ENCODE assay signal across 12 cellular contexts in genomic region chr17:48045270-48046001, GRCh38. TPM values are rescaled to one million over a fixed set of nuclear protein-coding genes. Genes with fewer than 3 reads are reported as not detected.
A peak's percentile ranks its signal among the peaks of the same experiment; 100 is the strongest.
DNase-seq lines count a peak whose midpoint lies in the region; ATAC-seq and TF ChIP-seq lines count a peak whose summit lies in the region.
"Had no signal": no experiment of that assay in that cellular context is flagged by ENCODE, and none has a peak within 500 bp of the region (broad histone marks: within the 10 kb centered on the region; RNA-seq: fewer than 3 reads in every experiment).

No MANE protein-coding gene starts in this region.

- DNase-seq in activated CD4-positive, alpha-beta T cell treated with anti-CD3 and anti-CD28 coated beads, Interleukin-2, amount 10 ng/mL, durations not matched to agents 7 days and 5 days = no peak
- no peak for DNase-seq in activated CD4-positive, alpha-beta T cell treated with anti-CD3 and anti-CD28 coated beads, Interleukin-2, amount 50 U/mL, for 48 hours
- peak; percentile 42 for DNase-seq in RKO (ENCODE audit: low spot score)
- peak; percentile 17 for DNase-seq in fibroblast of pulmonary artery (ENCODE audit: low read depth)
- no peak for DNase-seq in stimulated activated effector memory CD8-positive, alpha-beta T cell treated with anti-CD3 and anti-CD28 coated beads, Interleukin-12 subunit alpha, Interleukin-12 subunit beta, amount 100 ng/mL, for 72 hours (ENCODE audit: low spot score in 2 of 2)
- DNase-seq in D341Med (ENCODE audit: low spot score) = no peak
- DNase-seq in stomach = no peak
- no peak for DNase-seq in OCI-M2 (lab: John Stamatoyannopoulos, UW; ENCODE audit: unreplicated experiment)
- DNase-seq: activated CD8-positive, alpha-beta memory T cell treated with anti-CD3 and anti-CD28 coated beads, Interleukin-2, amount 50 U/mL, for 4 hours; kidney glomerular epithelial cell; NCI-H1436 had no signal

- no peak overlapping the region for H3K4me3 Mint-ChIP-seq in activated CD4-positive, alpha-beta T cell treated with anti-CD3 and anti-CD28 coated beads, Interleukin-2, amount 10 ng/mL, durations not matched to agents 7 days and 5 days
- H3K4me3 Mint-ChIP-seq in stimulated activated effector memory CD8-positive, alpha-beta T cell treated with anti-CD3 and anti-CD28 coated beads, Interleukin-12 subunit alpha, Interleukin-12 subunit beta, amount 100 ng/mL, for 72 hours = no peak overlapping the region

- no peaks in the 10 kb centered on the region for H3K9me3 ChIP-seq in stomach
- H3K9me3 ChIP-seq: tibial nerve had no signal

- TF ChIP-seq POLR2A in stomach (IDR thresholded peaks at IDR 0.05) = no peak

- TF ChIP-seq EP300 in stomach (IDR thresholded peaks at IDR 0.05) = no peak

- peaks cover 24 to 35% (median 31%) of the 10 kb centered on the region in 4 donors for H3K4me1 ChIP-seq in stomach

- POLR2A ChIA-PET in activated CD4-positive, alpha-beta T cell treated with anti-CD3 and anti-CD28 coated beads, Interleukin-2, amount 10 ng/mL, durations not matched to agents 7 days and 5 days (lab: Charles Lee) = no interaction called here

- TF ChIP-seq CTCF in fibroblast of pulmonary artery (IDR thresholded peaks at IDR 0.05; ENCODE audit: low read length, missing control alignments) (no peak), stomach (IDR thresholded peaks at IDR 0.05) (no peak)

- no peaks in the 10 kb centered on the region for H3K9me3 Mint-ChIP-seq in activated CD4-positive, alpha-beta T cell treated with anti-CD3 and anti-CD28 coated beads, Interleukin-2, amount 10 ng/mL, durations not matched to agents 7 days and 5 days
- H3K9me3 Mint-ChIP-seq in stimulated activated effector memory CD8-positive, alpha-beta T cell treated with anti-CD3 and anti-CD28 coated beads, Interleukin-12 subunit alpha, Interleukin-12 subunit beta, amount 100 ng/mL, for 72 hours = no peaks in the 10 kb centered on the region

- H3K4me3 ChIP-seq in fibroblast of pulmonary artery (replicated peaks; ENCODE audit: low read depth, low read length) (no peak overlapping the region), stomach (no peak overlapping the region)
- H3K4me3 ChIP-seq: tibial nerve had no signal

- H3K27ac ChIP-seq in stomach = no peak overlapping the region

- H3K36me3 Mint-ChIP-seq in activated CD4-positive, alpha-beta T cell treated with anti-CD3 and anti-CD28 coated beads, Interleukin-2, amount 10 ng/mL, durations not matched to agents 7 days and 5 days (ENCODE audit: low read depth) = peaks cover 9% of the 10 kb centered on the region
- peaks cover 34% of the 10 kb centered on the region for H3K36me3 Mint-ChIP-seq in stimulated activated effector memory CD8-positive, alpha-beta T cell treated with anti-CD3 and anti-CD28 coated beads, Interleukin-12 subunit alpha, Interleukin-12 subunit beta, amount 100 ng/mL, for 72 hours

- peaks cover 37% of the 10 kb centered on the region for H3K4me1 Mint-ChIP-seq in activated CD4-positive, alpha-beta T cell treated with anti-CD3 and anti-CD28 coated beads, Interleukin-2, amount 10 ng/mL, durations not matched to agents 7 days and 5 days
- H3K4me1 Mint-ChIP-seq in stimulated activated effector memory CD8-positive, alpha-beta T cell treated with anti-CD3 and anti-CD28 coated beads, Interleukin-12 subunit alpha, Interleukin-12 subunit beta, amount 100 ng/mL, for 72 hours = peaks cover 45% of the 10 kb centered on the region

- 65 to 81% (median 75%) methylated on average over 8 of the region's 8 CpGs for WGBS in stomach, 5 donors

- intact Hi-C loops in stomach (cut with DNase I; ENCODE audit: low total_unique reads) = no loop called here

- H3K36me3 ChIP-seq in stomach = no peaks in the 10 kb centered on the region
- H3K36me3 ChIP-seq: tibial nerve had no signal

- CTCF ChIA-PET in activated CD4-positive, alpha-beta T cell treated with anti-CD3 and anti-CD28 coated beads, Interleukin-2, amount 10 ng/mL, durations not matched to agents 7 days and 5 days (lab: Charles Lee) = interaction anchor here (0.9 to 5.2 kb wide), 4 partner anchors 9 to 30 kb away, joined by 3 to 39 read pairs (median 6); no protein-coding TSS in a partner anchor

- no peak for ATAC-seq in stimulated activated effector memory CD8-positive, alpha-beta T cell treated with anti-CD3 and anti-CD28 coated beads, Interleukin-12 subunit alpha, Interleukin-12 subunit beta, amount 100 ng/mL, for 72 hours

- H3K27ac Mint-ChIP-seq in activated CD4-positive, alpha-beta T cell treated with anti-CD3 and anti-CD28 coated beads, Interleukin-2, amount 10 ng/mL, durations not matched to agents 7 days and 5 days = peak overlapping the region; percentile 15
- peak overlapping the region; percentile 99 for H3K27ac Mint-ChIP-seq in stimulated activated effector memory CD8-positive, alpha-beta T cell treated with anti-CD3 and anti-CD28 coated beads, Interleukin-12 subunit alpha, Interleukin-12 subunit beta, amount 100 ng/mL, for 72 hours

- H3K27me3 ChIP-seq in stomach = no peaks in the 10 kb centered on the region
- H3K27me3 ChIP-seq: tibial nerve had no signal

- no peaks in the 10 kb centered on the region for H3K27me3 Mint-ChIP-seq in activated CD4-positive, alpha-beta T cell treated with anti-CD3 and anti-CD28 coated beads, Interleukin-2, amount 10 ng/mL, durations not matched to agents 7 days and 5 days

RNA-seq across cellular contexts. Expression of gene NFE2L1, which starts 2.7 kb away (rescaled TPM):
- 10 to 100 TPM; 53.2 to 65.9 TPM for total RNA-seq in activated CD4-positive, alpha-beta T cell treated with anti-CD3 and anti-CD28 coated beads, Interleukin-2, amount 10 ng/mL, durations not matched to agents 7 days and 5 days
- 100 to 1,000 TPM in 3 of 5 donors, 10 to 100 TPM in 2; 51.4 to 160 (median 126) TPM for total RNA-seq in stomach
- polyA plus RNA-seq in stomach = 10 to 100 TPM; 25.2 to 39.5 (median 36.6) TPM

RNA-seq across cellular contexts. Expression of gene COPZ2, which starts 7.8 kb away (rescaled TPM):
- 1 to 10 TPM; 3.4 to 4.0 TPM for total RNA-seq in activated CD4-positive, alpha-beta T cell treated with anti-CD3 and anti-CD28 coated beads, Interleukin-2, amount 10 ng/mL, durations not matched to agents 7 days and 5 days
- total RNA-seq in stomach = 100 to 1,000 TPM in 1 of 5 donors, 10 to 100 TPM in 2, 1 to 10 TPM in 2; 6.8 to 187 (median 12.3) TPM
- polyA plus RNA-seq in stomach = 10 to 100 TPM; 17.0 to 20.4 (median 17.1) TPM

RNA-seq across cellular contexts. Expression of gene CBX1, which starts 55.8 kb away (rescaled TPM):
- 10 to 100 TPM; 63.6 to 64.8 TPM for total RNA-seq in activated CD4-positive, alpha-beta T cell treated with anti-CD3 and anti-CD28 coated beads, Interleukin-2, amount 10 ng/mL, durations not matched to agents 7 days and 5 days
- 10 to 100 TPM; 12.8 to 65.6 (median 40.3) TPM for total RNA-seq in stomach
- 10 to 100 TPM; 21.3 to 27.3 (median 23.4) TPM for polyA plus RNA-seq in stomach

Comparison
In these comparisons a context has a peak if more than half of its experiments do, and no peak if none do; other contexts are left out.
1. DNase-seq: peak in RKO (single experiment) and fibroblast of pulmonary artery (single experiment); none in activated CD4-positive, alpha-beta T cell treated with anti-CD3 and anti-CD28 coated beads, Interleukin-2, amount 10 ng/mL, durations not matched to agents 7 days and 5 days (single experiment), activated CD4-positive, alpha-beta T cell treated with anti-CD3 and anti-CD28 coated beads, Interleukin-2, amount 50 U/mL, for 48 hours (0 of 2), stimulated activated effector memory CD8-positive, alpha-beta T cell treated with anti-CD3 and anti-CD28 coated beads, Interleukin-12 subunit alpha, Interleukin-12 subunit beta, amount 100 ng/mL, for 72 hours (0 of 2), D341Med (single experiment), stomach (single experiment) and OCI-M2 (single experiment).